ENCODE assay signal across 21 cellular contexts in genomic region chr11:65205602-65205967, GRCh38. TPM values are rescaled to one million over a fixed set of nuclear protein-coding genes. Genes with fewer than 3 reads are reported as not detected.
DNase-seq lines count a peak whose midpoint lies in the region; ATAC-seq and TF ChIP-seq lines count a peak whose summit lies in the region.
"Had no signal": no experiment of that assay in that cellular context is flagged by ENCODE, and none has a peak within 500 bp of the region (broad histone marks: within the 10 kb centered on the region; RNA-seq: fewer than 3 reads in every experiment).

No MANE protein-coding gene starts in this region.

- BruUV-seq in PC-9 (replicated peaks; lab: Mats Ljungman, UMichigan) = no TSS peak

- H3K9me3 Mint-ChIP-seq in GM23338 (no peaks in the 10 kb centered on the region), endodermal cell (no peaks in the 10 kb centered on the region)

- 90 to 96% methylated on average over 3 of the region's 3 CpGs for WGBS in endodermal cell (ENCODE audit: insufficient coverage in 1 of 2, insufficient read length in 1 of 2), 2 experiments

- H3K27me3 Mint-ChIP-seq in GM23338 (ENCODE audit: insufficient read depth, low read depth, poor library complexity) (peaks cover 6% of the 10 kb centered on the region), endodermal cell (ENCODE audit: insufficient read depth) (no peaks in the 10 kb centered on the region)

- H3K4me3 ChIP-seq in GM23338 (no peak overlapping the region), PC-9 (no peak overlapping the region), endodermal cell (ENCODE audit: low read length) (no peak overlapping the region), upper lobe of right lung (no peak overlapping the region)

- intact Hi-C loops in PC-9 (cut with micrococcal nuclease; ENCODE audit: unreplicated experiment) (no loop called here), sciatic nerve (cut with DNase I) (no loop called here), upper lobe of right lung (cut with DNase I) (no loop called here)

- POLR2A ChIA-PET in PC-9 (lab: Charles Lee; ENCODE audit: unreplicated experiment) = interaction anchor here (0.6 kb wide), 1 partner anchor 62 kb away, joined by 10 read pairs; no protein-coding TSS in a partner anchor

- H3K9me2 ChIP-seq in GM23338 (ENCODE audit: insufficient read depth) (no peaks in the 10 kb centered on the region), PC-9 (ENCODE audit: insufficient read depth) (no peaks in the 10 kb centered on the region)
- H3K9me2 ChIP-seq: SK-N-SH had no signal

- H3K4me1 ChIP-seq in GM23338 (ENCODE audit: insufficient read depth) (peaks cover 6% of the 10 kb centered on the region; the same call in 1 of the 2 replicates), PC-9 (replicated peaks; ENCODE audit: insufficient read depth) (peaks cover 70% of the 10 kb centered on the region), endodermal cell (ENCODE audit: control insufficient read depth, insufficient read depth, low read length) (no peaks in the 10 kb centered on the region), upper lobe of right lung (peaks cover 13% of the 10 kb centered on the region)

- H3K27ac ChIP-seq in GM23338 (ENCODE audit: low read depth) = 0 out of 2 replicates have a peak overlapping the region, but pooled peaks have one; percentile 19
- peak overlapping the region; percentile 72 for H3K27ac ChIP-seq in PC-9
- H3K27ac ChIP-seq in endodermal cell (ENCODE audit: low read depth, low read length) = no peak overlapping the region
- H3K27ac ChIP-seq in upper lobe of right lung = no peak overlapping the region
- H3K27ac ChIP-seq: C4-2B had no signal

- peaks cover 10% of the 10 kb centered on the region for H3F3A ChIP-seq in GM23338 (replicated peaks; ENCODE audit: low read depth)
- peaks cover 71% of the 10 kb centered on the region for H3F3A ChIP-seq in PC-9 (ENCODE audit: insufficient read depth, low read depth)

- H3K9ac ChIP-seq in endodermal cell (ENCODE audit: extremely low read depth, low read length, poor library complexity, severe bottlenecking) = no peak overlapping the region
- H3K9ac ChIP-seq: SK-N-SH had no signal

- H3K27ac Mint-ChIP-seq in GM23338 (peak overlapping the region; percentile 95; the same call in 1 of the 2 replicates), endodermal cell (no peak overlapping the region)

- CTCF ChIA-PET in PC-9 (lab: Charles Lee) = interaction anchor here (0.8 kb wide), 1 partner anchor 9 kb away, joined by 3 read pairs; no protein-coding TSS in a partner anchor

- peaks cover 15% of the 10 kb centered on the region for H3K36me3 ChIP-seq in GM23338 (ENCODE audit: insufficient read depth)
- peaks cover 23% of the 10 kb centered on the region for H3K36me3 ChIP-seq in PC-9 (ENCODE audit: low read depth)
- peaks cover 70% of the 10 kb centered on the region for H3K36me3 ChIP-seq in endodermal cell (ENCODE audit: control insufficient read depth, insufficient read depth, low read length)
- H3K36me3 ChIP-seq in upper lobe of right lung = peaks cover 74% of the 10 kb centered on the region

- in situ Hi-C loops in G401 (cut with HindIII; ENCODE audit: low sequenced_read_pairs) = no loop called here

- H3K9me3 ChIP-seq in PC-9 (ENCODE audit: insufficient read depth, low read depth) = no peaks in the 10 kb centered on the region
- no peaks in the 10 kb centered on the region for H3K9me3 ChIP-seq in endodermal cell (ENCODE audit: control insufficient read depth, low read length)
- H3K9me3 ChIP-seq in upper lobe of right lung = no peaks in the 10 kb centered on the region
- H3K9me3 ChIP-seq: SK-N-SH had no signal

- no peak for ATAC-seq in GM23338
- ATAC-seq in sciatic nerve = peak; percentile 9
- ATAC-seq in upper lobe of right lung = no peak
- ATAC-seq in HG03460 (IDR thresholded peaks at IDR 0.05; ENCODE audit: unreplicated experiment) = no peak

- H3K27me3 ChIP-seq in GM23338 (ENCODE audit: insufficient read depth) (no peaks in the 10 kb centered on the region), PC-9 (ENCODE audit: insufficient read depth, low read depth) (no peaks in the 10 kb centered on the region), endodermal cell (ENCODE audit: control insufficient read depth, insufficient read depth, low read length, poor library complexity, severe bottlenecking) (no peaks in the 10 kb centered on the region), upper lobe of right lung (no peaks in the 10 kb centered on the region)

- H3K4me2 ChIP-seq in GM23338 = no peak overlapping the region
- H3K4me2 ChIP-seq in PC-9 = peak overlapping the region; percentile 74; the same call in 1 of the 2 replicates
- H3K4me2 ChIP-seq: SK-N-SH had no signal

- no peak for DNase-seq in GM23338 (ENCODE audit: low spot score)
- no peak for DNase-seq in PC-9
- peak; percentile 28 for DNase-seq in endodermal cell
- peak; percentile 37 for DNase-seq in sciatic nerve (ENCODE audit: low spot score)
- no peak for DNase-seq in SW480 (ENCODE audit: low spot score)
- DNase-seq in G401 (ENCODE audit: low spot score) = no peak
- DNase-seq in upper lobe of right lung = no peak
- DNase-seq: DMS 273 treated with DMSO at 0.1 percent for 48 hours, GDM1, GOT3, KBM-7, MV-4-11, NCI-H187, NCI-H2107, NCI-H774, OCI-M1, SHP77 treated with DMSO at 0.1 percent for 48 hours, SK-N-SH had no signal

- H3K36me3 Mint-ChIP-seq in GM23338 (ENCODE audit: low read depth) (peaks cover 57% of the 10 kb centered on the region), endodermal cell (ENCODE audit: low read depth) (peaks cover 66% of the 10 kb centered on the region)

- H3K79me2 ChIP-seq in GM23338 (replicated peaks; ENCODE audit: insufficient read depth) = no peaks in the 10 kb centered on the region
- H3K79me2 ChIP-seq in PC-9 (ENCODE audit: low read depth) = peaks cover 10% of the 10 kb centered on the region

- peaks cover 4% of the 10 kb centered on the region; the same call in 1 of the 2 replicates for H4K20me1 ChIP-seq in GM23338 (replicated peaks; ENCODE audit: insufficient read depth)
- H4K20me1 ChIP-seq in PC-9 (ENCODE audit: insufficient read depth) = no peaks in the 10 kb centered on the region

- H3K4me1 Mint-ChIP-seq in GM23338 (peaks cover 22% of the 10 kb centered on the region), endodermal cell (peaks cover 4% of the 10 kb centered on the region)

- no peak overlapping the region; the same call in 2 of the 3 replicates for H3K4me3 Mint-ChIP-seq in GM23338
- H3K4me3 Mint-ChIP-seq in endodermal cell = no peak overlapping the region

- TF ChIP-seq CTCF in GM23338 (conservative IDR thresholded peaks at IDR 0.05; ENCODE audit: low read depth in 2 of 2) (no peak), PC-9 (conservative IDR thresholded peaks at IDR 0.05) (no peak), endodermal cell (conservative IDR thresholded peaks at IDR 0.05) (no peak), upper lobe of right lung (IDR thresholded peaks at IDR 0.05) (no peak)

- H2AFZ ChIP-seq in GM23338 (no peak overlapping the region), PC-9 (no peak overlapping the region)

TF ChIP-seq in GM23338, 12 proteins besides CTCF, POLR2A, EP300 and RAD21 (continues in another document):
- no peak for TF ChIP-seq POLR2AphosphoS5 (IDR thresholded peaks at IDR 0.05; ENCODE audit: low read depth)
- TF ChIP-seq ZNF114 (CRISPR knock-in tag; IDR thresholded peaks at IDR 0.05) = no peak
- TF ChIP-seq REST (IDR thresholded peaks at IDR 0.05; ENCODE audit: unreplicated experiment) = no peak

RNA-seq across cellular contexts. Expression of gene CAPN1, which starts 23.9 kb away (rescaled TPM):
- total RNA-seq in GM23338 (2014; rRNA removed; shearing (Covaris generic)) = 271 and 277 TPM in 2 replicates
- polyA plus RNA-seq in GM23338 (2016; fragmentation: Nextera tagmentation; extraction: Ambion mirVana) = 63.0 and 67.3 TPM in 2 replicates
- total RNA-seq in PC-9 (2021) (502 and 559 TPM in 2 replicates), endodermal cell (100 to 1,000 TPM; 183 to 223 TPM), sciatic nerve (125 TPM), upper lobe of right lung (179 TPM)
- 76.6 TPM for polyA plus RNA-seq in endodermal cell (2013, experiment 1 of 2)
- 72.5 TPM for polyA plus RNA-seq in endodermal cell (2013, experiment 2 of 2)
- 76.6 and 128 TPM in 2 replicates for total RNA-seq in G401 (2014; rRNA removed; shearing (Covaris generic))

RNA-seq across cellular contexts. Expression of gene SPDYC, which starts 35.6 kb away (rescaled TPM):
- not detected in 2 replicates for total RNA-seq in GM23338 (2014; rRNA removed; shearing (Covaris generic))
- polyA plus RNA-seq in GM23338 (2016; fragmentation: Nextera tagmentation; extraction: Ambion mirVana) = 0.27 and 0.52 TPM in 2 replicates
- total RNA-seq in PC-9 (2021) (not detected in 2 replicates), endodermal cell (under 1 TPM in 1 of 2 donors, not detected in 1; 0.46 TPM), sciatic nerve (not detected), upper lobe of right lung (not detected)
- not detected for polyA plus RNA-seq in endodermal cell (2013, experiment 1 of 2)
- not detected for polyA plus RNA-seq in endodermal cell (2013, experiment 2 of 2)
- total RNA-seq in G401 (2014; rRNA removed; shearing (Covaris generic)) = 2.0 and 3.4 TPM in 2 replicates
- total RNA-seq: RPMI7951 had no signal
- polyA plus RNA-seq: SK-N-SH had no signal

RNA-seq across cellular contexts. Expression of gene POLA2, which starts 56.2 kb away (rescaled TPM):
- 25.9 and 30.4 TPM in 2 replicates for total RNA-seq in GM23338 (2014; rRNA removed; shearing (Covaris generic))
- 17.4 and 22.5 TPM in 2 replicates for polyA plus RNA-seq in GM23338 (2016; fragmentation: Nextera tagmentation; extraction: Ambion mirVana)
- 37.1 and 39.3 TPM in 2 replicates for total RNA-seq in PC-9 (2021)
- total RNA-seq in endodermal cell = 10 to 100 TPM; 42.2 to 65.0 TPM
- 46.3 TPM for polyA plus RNA-seq in endodermal cell (2013, experiment 1 of 2)
- polyA plus RNA-seq in endodermal cell (2013, experiment 2 of 2) = 44.3 TPM
- total RNA-seq in sciatic nerve = 5.5 TPM
- total RNA-seq in G401 (2014; rRNA removed; shearing (Covaris generic)) = 10.8 and 19.4 TPM in 2 replicates
- total RNA-seq in upper lobe of right lung = 9.5 TPM

Comparison
In these comparisons a context has a peak if more than half of its experiments do, and no peak if none do; other contexts are left out.
1. DNase-seq: peak in endodermal cell (single experiment) and sciatic nerve (single experiment); none in GM23338 (single experiment), PC-9 (0 of 2), SW480 (single experiment), G401 (single experiment) and upper lobe of right lung (single experiment).
2. H3K27ac ChIP-seq: peak in GM23338 (single experiment) and PC-9 (single experiment); none in endodermal cell (single experiment) and upper lobe of right lung (single experiment).